Comparison of ENCODE assay signal across 8 cellular contexts in genomic region chr3:99645277-99646106, GRCh38. TPM values are rescaled to one million over a fixed set of nuclear protein-coding genes. Genes with fewer than 3 reads are reported as not detected.
DNase-seq lines count a peak whose midpoint lies in the region; ATAC-seq and TF ChIP-seq lines count a peak whose summit lies in the region.

No MANE protein-coding gene starts in this region.

- no CpG with 5 or more reads among the region's 5 CpGs for WGBS in trophoblast cell (ENCODE audit: extremely low coverage, insufficient coverage, insufficient read length)

- H3K36me3 Mint-ChIP-seq in activated naive CD4-positive, alpha-beta T cell treated with anti-CD3 and anti-CD28 coated beads, Interleukin-2, amount 50 U/mL, for 72 hours: no peaks in the 10 kb centered on the region

- peak; percentile 66 for DNase-seq in EH (ENCODE audit: low read depth)
- peak; percentile 47 for DNase-seq in NAMALWA (ENCODE audit: low spot score)
- no peak for DNase-seq in epithelial cell of proximal tubule (ENCODE audit: low read depth)
- DNase-seq in trophoblast cell: peak; percentile 9 to 54
- DNase-seq in NCI-H345 treated with DMSO at 0.1 percent for 48 hours (lab: John Stamatoyannopoulos, UW; ENCODE audit: unreplicated experiment): no peak
- DNase-seq in activated naive CD4-positive, alpha-beta T cell treated with anti-CD3 and anti-CD28 coated beads, Interleukin-2, amount 50 U/mL, for 72 hours (ENCODE audit: low spot score in 2 of 2): no peak

- H3K23ac ChIP-seq in trophoblast cell (ENCODE audit: low read length): no peak overlapping the region

- H3K4me3 ChIP-seq in epithelial cell of proximal tubule (ENCODE audit: low read depth, low read length): no peak overlapping the region
- no peak overlapping the region for H3K4me3 ChIP-seq in trophoblast cell (ENCODE audit: low read depth, low read length)

- H2AK5ac ChIP-seq in trophoblast cell (ENCODE audit: low read length): no peak overlapping the region

- no peaks in the 10 kb centered on the region for H3K9me3 Mint-ChIP-seq in activated naive CD4-positive, alpha-beta T cell treated with anti-CD3 and anti-CD28 coated beads, Interleukin-2, amount 50 U/mL, for 72 hours

- H3K79me1 ChIP-seq in trophoblast cell (ENCODE audit: low read length): no peaks in the 10 kb centered on the region

- no peak overlapping the region for H2BK12ac ChIP-seq in trophoblast cell (ENCODE audit: low read length)

- H4K91ac ChIP-seq in trophoblast cell (ENCODE audit: low read depth, low read length): no peak overlapping the region

- H3K36me3 ChIP-seq in trophoblast cell (ENCODE audit: control insufficient read depth in 1 of 2, insufficient read depth in 2 of 2, low read length in 2 of 2): no peaks in the 10 kb centered on the region

- no peaks in the 10 kb centered on the region for H3K27me3 ChIP-seq in trophoblast cell (ENCODE audit: insufficient read depth, low read length)

- no peak overlapping the region for H4K8ac ChIP-seq in trophoblast cell (ENCODE audit: low read depth, low read length)

- peak overlapping the region; percentile 23 for H2BK120ac ChIP-seq in trophoblast cell (ENCODE audit: insufficient read depth, low read length, poor library complexity)

- no peak overlapping the region for H3K27ac ChIP-seq in trophoblast cell (ENCODE audit: low read depth, low read length)

- no peaks in the 10 kb centered on the region for H3K4me1 ChIP-seq in trophoblast cell (ENCODE audit: control insufficient read depth in 1 of 2, insufficient read depth in 2 of 2, low read length in 2 of 2)

- no peak overlapping the region for H3K4me2 ChIP-seq in trophoblast cell (ENCODE audit: low read length)

- no peak overlapping the region for H3K27ac Mint-ChIP-seq in activated naive CD4-positive, alpha-beta T cell treated with anti-CD3 and anti-CD28 coated beads, Interleukin-2, amount 50 U/mL, for 72 hours

- H4K12ac ChIP-seq in trophoblast cell (ENCODE audit: low read depth, low read length): no peak overlapping the region

- TF ChIP-seq CTCF in epithelial cell of proximal tubule (conservative IDR thresholded peaks at IDR 0.05; ENCODE audit: low read depth, low read length): peak; percentile 96

- no peak overlapping the region for H2AFZ ChIP-seq in trophoblast cell (ENCODE audit: insufficient read depth, low read length, poor library complexity)

- H3K14ac ChIP-seq in trophoblast cell (ENCODE audit: low read length): no peak overlapping the region

- no peaks in the 10 kb centered on the region for H3K9me3 ChIP-seq in trophoblast cell (ENCODE audit: insufficient read depth, low read depth, low read length)

- no peak overlapping the region for H3K4ac ChIP-seq in trophoblast cell (ENCODE audit: low read depth, low read length)

- H3K18ac ChIP-seq in trophoblast cell (ENCODE audit: low read length): no peak overlapping the region

- ATAC-seq in GM18867 (IDR thresholded peaks at IDR 0.05; ENCODE audit: unreplicated experiment): no peak
- ATAC-seq in HG02571 (IDR thresholded peaks at IDR 0.05; ENCODE audit: unreplicated experiment): no peak
- no peak for ATAC-seq in activated naive CD4-positive, alpha-beta T cell treated with anti-CD3 and anti-CD28 coated beads, Interleukin-2, amount 50 U/mL, for 72 hours

- H3K79me2 ChIP-seq in trophoblast cell (ENCODE audit: control insufficient read depth, insufficient read depth, low read length, poor library complexity): no peaks in the 10 kb centered on the region

- H2BK5ac ChIP-seq in trophoblast cell (ENCODE audit: low read depth, low read length, poor library complexity): no peak overlapping the region

- no peak overlapping the region for H3K9ac ChIP-seq in trophoblast cell (ENCODE audit: low read length)

RNA-seq across cellular contexts. Expression of gene COL8A1, which starts 7.1 kb away (rescaled TPM):
- total RNA-seq in epithelial cell of proximal tubule: 60.5 and 83.7 TPM in 2 replicates
- polyA plus RNA-seq in trophoblast cell (2013): 0.77 and 0.96 TPM in 2 replicates
- under 1 TPM in 1 of 2 donors, not detected in 1; 0.07 TPM for total RNA-seq in activated naive CD4-positive, alpha-beta T cell treated with anti-CD3 and anti-CD28 coated beads, Interleukin-2, amount 50 U/mL, for 72 hours

Comparison
In these comparisons a context has a peak if more than half of its experiments do, and no peak if none do; other contexts are left out.
1. DNase-seq: peak in EH (single experiment), NAMALWA (single experiment) and trophoblast cell (2 of 2); none in epithelial cell of proximal tubule (single experiment), NCI-H345 treated with DMSO at 0.1 percent for 48 hours (single experiment) and activated naive CD4-positive, alpha-beta T cell treated with anti-CD3 and anti-CD28 coated beads, Interleukin-2, amount 50 U/mL, for 72 hours (0 of 2).
2. RNA of gene COL8A1, which starts 7.1 kb away (total RNA-seq): 60.5 to 83.7 TPM in epithelial cell of proximal tubule; 0.07 TPM in activated naive CD4-positive, alpha-beta T cell treated with anti-CD3 and anti-CD28 coated beads, Interleukin-2, amount 50 U/mL, for 72 hours; every median in the first group is over 10 times any median in the second.